11 cellular contexts compared by ENCODE assay signal in genomic region chr19:23440791-23441190, GRCh38. TPM values are rescaled to one million over a fixed set of nuclear protein-coding genes. Genes with fewer than 3 reads are reported as not detected.
DNase-seq lines count a peak whose midpoint lies in the region; TF ChIP-seq lines count a peak whose summit lies in the region.
"Had no signal": no experiment of that assay in that cellular context is flagged by ENCODE, and none has a peak within 500 bp of the region (broad histone marks: within the 10 kb centered on the region; RNA-seq: fewer than 3 reads in every experiment).

No MANE protein-coding gene starts in this region.

- peaks cover 3% of the 10 kb centered on the region for H3K36me3 Mint-ChIP-seq in neural progenitor cell
- peaks cover 1% of the 10 kb centered on the region for H3K36me3 Mint-ChIP-seq in activated T-helper 1 cell treated with anti-CD3 and anti-CD28 coated beads, Interleukin-12 subunit alpha, Interleukin-12 subunit beta, Interleukin-2, Interleukin-4 antibody, amounts not matched to agents 30 ng/mL and 10 ng/mL and 1 ng/mL, durations not matched to agents 14 hours and 24 hours and 36 hours (ENCODE audit: low read depth)

- no peak overlapping the region for H2AFZ ChIP-seq in neural progenitor cell (replicated peaks)

- no peaks in the 10 kb centered on the region for H3F3A ChIP-seq in neural progenitor cell (ENCODE audit: low read depth)

- H3K27me3 ChIP-seq in neural progenitor cell, result no peaks in the 10 kb centered on the region

- in situ Hi-C loops in astrocyte of the cerebellum (cut with HindIII; ENCODE audit: low sequenced_read_pairs), result no loop called here

- H3K27me3 Mint-ChIP-seq in neural progenitor cell (ENCODE audit: insufficient read depth, low read depth), result peaks cover 2% of the 10 kb centered on the region
- H3K27me3 Mint-ChIP-seq in activated T-helper 1 cell treated with anti-CD3 and anti-CD28 coated beads, Interleukin-12 subunit alpha, Interleukin-12 subunit beta, Interleukin-2, Interleukin-4 antibody, amounts not matched to agents 30 ng/mL and 10 ng/mL and 1 ng/mL, durations not matched to agents 14 hours and 24 hours and 36 hours (ENCODE audit: insufficient read depth), result no peaks in the 10 kb centered on the region

- H3K27ac Mint-ChIP-seq in neural progenitor cell, result no peak overlapping the region
- no peak overlapping the region for H3K27ac Mint-ChIP-seq in activated T-helper 1 cell treated with anti-CD3 and anti-CD28 coated beads, Interleukin-12 subunit alpha, Interleukin-12 subunit beta, Interleukin-2, Interleukin-4 antibody, amounts not matched to agents 30 ng/mL and 10 ng/mL and 1 ng/mL, durations not matched to agents 14 hours and 24 hours and 36 hours
- H3K27ac Mint-ChIP-seq: CD8-positive, alpha-beta T cell had no signal

- no peak overlapping the region for H3K9ac ChIP-seq in neural progenitor cell

- H3K79me2 ChIP-seq in neural progenitor cell (ENCODE audit: low read depth), result no peaks in the 10 kb centered on the region

- peaks cover 33% of the 10 kb centered on the region for H3K9me3 ChIP-seq in neural progenitor cell (ENCODE audit: low read depth)

- intact Hi-C loops in activated T-helper 1 cell treated with anti-CD3 and anti-CD28 coated beads, Interleukin-12 subunit alpha, Interleukin-12 subunit beta, Interleukin-2, Interleukin-4 antibody, amounts not matched to agents 30 ng/mL and 10 ng/mL and 1 ng/mL, durations not matched to agents 14 hours and 24 hours and 36 hours (cut with micrococcal nuclease), result no loop called here

- no peak overlapping the region for H3K4me2 ChIP-seq in neural progenitor cell

- TF ChIP-seq CTCF in HFF-Myc (IDR thresholded peaks at IDR 0.05; ENCODE audit: low read depth, low read length, missing control alignments), result peak; percentile 38
- TF ChIP-seq CTCF in astrocyte of the cerebellum (IDR thresholded peaks at IDR 0.05; ENCODE audit: low read depth, low read length, missing control alignments), result peak; percentile 41
- TF ChIP-seq CTCF in neural progenitor cell (IDR thresholded peaks at IDR 0.05), result peak; percentile 29

- H3K4me3 ChIP-seq in HFF-Myc (replicated peaks; ENCODE audit: low read depth, low read length) (no peak overlapping the region), astrocyte of the cerebellum (ENCODE audit: low read depth, low read length) (no peak overlapping the region), neural progenitor cell (no peak overlapping the region)

- no peaks in the 10 kb centered on the region for H3K4me1 ChIP-seq in neural progenitor cell

- no peaks in the 10 kb centered on the region for H4K20me1 ChIP-seq in neural progenitor cell (ENCODE audit: low read depth)

- H3K4me3 Mint-ChIP-seq in neural progenitor cell, result no peak overlapping the region
- no peak overlapping the region for H3K4me3 Mint-ChIP-seq in activated T-helper 1 cell treated with anti-CD3 and anti-CD28 coated beads, Interleukin-12 subunit alpha, Interleukin-12 subunit beta, Interleukin-2, Interleukin-4 antibody, amounts not matched to agents 30 ng/mL and 10 ng/mL and 1 ng/mL, durations not matched to agents 14 hours and 24 hours and 36 hours
- H3K4me3 Mint-ChIP-seq: CD8-positive, alpha-beta T cell had no signal

- DNase-seq in activated CD4-positive, alpha-beta T cell treated with anti-CD3 and anti-CD28 coated beads for 48 hours, result peak; percentile 36
- no peak for DNase-seq in activated CD4-positive, alpha-beta T cell treated with anti-CD3 and anti-CD28 coated beads for 1 hour
- DNase-seq in HFF-Myc (ENCODE audit: extremely low read depth, low read depth), result no peak
- no peak for DNase-seq in astrocyte of the cerebellum (ENCODE audit: low read depth)
- DNase-seq in neural progenitor cell (ENCODE audit: low spot score), result no peak
- no peak for DNase-seq in superior temporal gyrus (ENCODE audit: extremely low spot score)
- DNase-seq in C1 segment of cervical spinal cord (lab: John Stamatoyannopoulos, UW), result no peak
- no peak for DNase-seq in activated T-helper 1 cell treated with anti-CD3 and anti-CD28 coated beads, Interleukin-12 subunit alpha, Interleukin-12 subunit beta, Interleukin-2, Interleukin-4 antibody, amounts not matched to agents 30 ng/mL and 10 ng/mL and 1 ng/mL, durations not matched to agents 14 hours and 24 hours and 36 hours (ENCODE audit: low spot score)
- DNase-seq: CD8-positive, alpha-beta T cell; NCI-H226; substantia nigra had no signal

- no peaks in the 10 kb centered on the region for H3K36me3 ChIP-seq in neural progenitor cell

- peaks cover 62% of the 10 kb centered on the region for H3K9me3 Mint-ChIP-seq in neural progenitor cell
- peaks cover 75% of the 10 kb centered on the region for H3K9me3 Mint-ChIP-seq in activated T-helper 1 cell treated with anti-CD3 and anti-CD28 coated beads, Interleukin-12 subunit alpha, Interleukin-12 subunit beta, Interleukin-2, Interleukin-4 antibody, amounts not matched to agents 30 ng/mL and 10 ng/mL and 1 ng/mL, durations not matched to agents 14 hours and 24 hours and 36 hours

- H3K27ac ChIP-seq in neural progenitor cell, result no peak overlapping the region

- H3K4me1 Mint-ChIP-seq in neural progenitor cell, result no peaks in the 10 kb centered on the region
- H3K4me1 Mint-ChIP-seq in activated T-helper 1 cell treated with anti-CD3 and anti-CD28 coated beads, Interleukin-12 subunit alpha, Interleukin-12 subunit beta, Interleukin-2, Interleukin-4 antibody, amounts not matched to agents 30 ng/mL and 10 ng/mL and 1 ng/mL, durations not matched to agents 14 hours and 24 hours and 36 hours (ENCODE audit: low read depth), result no peaks in the 10 kb centered on the region

RNA-seq across cellular contexts. Expression of gene ZNF91, which starts 45.5 kb away (rescaled TPM):
- total RNA-seq in neural progenitor cell (ENCODE audit: low replicate concordance), result 69.7 and 105 TPM in 2 replicates
- total RNA-seq in activated T-helper 1 cell treated with anti-CD3 and anti-CD28 coated beads, Interleukin-12 subunit alpha, Interleukin-12 subunit beta, Interleukin-2, Interleukin-4 antibody, amounts not matched to agents 30 ng/mL and 10 ng/mL and 1 ng/mL, durations not matched to agents 14 hours and 24 hours and 36 hours, result 20.5 and 22.4 TPM in 2 replicates
